In genomic region chr3:53250453-53250852, GRCh38 we compare ENCODE assay signal across 16 cellular contexts. TPM values are rescaled to one million over a fixed set of nuclear protein-coding genes. Genes with fewer than 3 reads are reported as not detected.
DNase-seq lines count a peak whose midpoint lies in the region; ATAC-seq and TF ChIP-seq lines count a peak whose summit lies in the region.
"Had no signal": no experiment of that assay in that cellular context is flagged by ENCODE, and none has a peak within 500 bp of the region (broad histone marks: within the 10 kb centered on the region; RNA-seq: fewer than 3 reads in every experiment).

No MANE protein-coding gene starts in this region.

- H3K27ac ChIP-seq in BLaER1 treated with 17β-estradiol and CSF1 and Interleukin-3, amounts not matched to agents 10 nM and 100 nM, result peak overlapping the region; percentile 68 to 96 (median 92)
- H3K27ac ChIP-seq in GM23338 (ENCODE audit: low read depth), result peak overlapping the region; percentile 76

- peaks cover 9 to 17% (median 12%) of the 10 kb centered on the region in 11 experiments; a peak in 20 of 22 replicates for H3K9me3 ChIP-seq in BLaER1 treated with 17β-estradiol and CSF1 and Interleukin-3, amounts not matched to agents 10 nM and 100 nM (replicated peaks in 1 of 11)
- H3K9me3 ChIP-seq: SK-N-SH had no signal

- H3K4me2 ChIP-seq in BLaER1 treated with 17β-estradiol and CSF1 and Interleukin-3, amounts not matched to agents 10 nM and 100 nM, result peak overlapping the region; percentile 82 to 99 (median 96)
- peak overlapping the region; percentile 100 for H3K4me2 ChIP-seq in GM23338
- H3K4me2 ChIP-seq: SK-N-SH had no signal

- H3K27ac Mint-ChIP-seq in GM23338, result no peak overlapping the region
- H3K27ac Mint-ChIP-seq in activated B cell treated with CpG ODN at 0.5 μM for 24 hours, result peak overlapping the region; percentile 77
- H3K27ac Mint-ChIP-seq in neural crest cell (ENCODE audit: unreplicated experiment), result no peak overlapping the region

- no peak overlapping the region for H2AFZ ChIP-seq in GM23338

- TF ChIP-seq CTCF in GM23338 (conservative IDR thresholded peaks at IDR 0.05; ENCODE audit: low read depth in 2 of 2) (no peak), activated B cell treated with CpG ODN at 0.5 μM for 24 hours (IDR thresholded peaks at IDR 0.05) (no peak), neural crest cell (conservative IDR thresholded peaks at IDR 0.05) (no peak)

- H3K36me3 Mint-ChIP-seq in GM23338 (ENCODE audit: low read depth), result peaks cover 84% of the 10 kb centered on the region
- H3K36me3 Mint-ChIP-seq in activated B cell treated with CpG ODN at 0.5 μM for 24 hours (ENCODE audit: low read depth), result peaks cover 3% of the 10 kb centered on the region
- H3K36me3 Mint-ChIP-seq in neural crest cell (ENCODE audit: low read depth), result peaks cover 11% of the 10 kb centered on the region

- ATAC-seq in GM23338, result no peak
- no peak for ATAC-seq in activated B cell treated with CpG ODN at 0.5 μM for 24 hours (ENCODE audit: low read depth)
- no peak for ATAC-seq in HG03097 (IDR thresholded peaks at IDR 0.05; ENCODE audit: low FRiP score, unreplicated experiment)

- peak overlapping the region; percentile 53 to 98 (median 91) for H3K9ac ChIP-seq in BLaER1 treated with 17β-estradiol and CSF1 and Interleukin-3, amounts not matched to agents 10 nM and 100 nM
- H3K9ac ChIP-seq: SK-N-SH had no signal

- POLR2A ChIA-PET in activated B cell treated with CpG ODN at 0.5 μM for 24 hours (lab: Charles Lee), result no interaction called here

- peaks cover 27% of the 10 kb centered on the region for H3F3A ChIP-seq in GM23338 (replicated peaks; ENCODE audit: low read depth)

- no peaks in the 10 kb centered on the region for H3K9me2 ChIP-seq in GM23338 (ENCODE audit: insufficient read depth)
- H3K9me2 ChIP-seq: SK-N-SH had no signal

- H4K20me1 ChIP-seq in BLaER1 treated with 17β-estradiol and CSF1 and Interleukin-3, amounts not matched to agents 10 nM and 100 nM, result peaks cover 76 to 100% (median 100%) of the 10 kb centered on the region in 11 experiments; a peak in 21 of 22 replicates
- H4K20me1 ChIP-seq in GM23338 (replicated peaks; ENCODE audit: insufficient read depth), result peaks cover 82% of the 10 kb centered on the region

- peaks cover 100% of the 10 kb centered on the region for H3K79me2 ChIP-seq in GM23338 (replicated peaks; ENCODE audit: insufficient read depth)

- H3K4me1 ChIP-seq in BLaER1 treated with 17β-estradiol and CSF1 and Interleukin-3, amounts not matched to agents 10 nM and 100 nM, result peaks cover 67 to 75% (median 71%) of the 10 kb centered on the region in 10 experiments
- H3K4me1 ChIP-seq in GM23338 (ENCODE audit: insufficient read depth), result peaks cover 81% of the 10 kb centered on the region

- H3K4me1 Mint-ChIP-seq in GM23338 (peaks cover 73% of the 10 kb centered on the region), activated B cell treated with CpG ODN at 0.5 μM for 24 hours (peaks cover 71% of the 10 kb centered on the region), neural crest cell (peaks cover 60% of the 10 kb centered on the region)

- no peaks in the 10 kb centered on the region for H3K27me3 ChIP-seq in BLaER1 treated with 17β-estradiol and CSF1 and Interleukin-3, amounts not matched to agents 10 nM and 100 nM
- H3K27me3 ChIP-seq in GM23338 (ENCODE audit: insufficient read depth), result no peaks in the 10 kb centered on the region

- H3K4me3 Mint-ChIP-seq in GM23338 (0 out of 3 replicates have a peak overlapping the region, but pooled peaks have one; percentile 17), activated B cell treated with CpG ODN at 0.5 μM for 24 hours (no peak overlapping the region), neural crest cell (peak overlapping the region; percentile 54)

- no peak for DNase-seq in GM23338 (ENCODE audit: low spot score)
- no peak for DNase-seq in activated B cell treated with CpG ODN at 0.5 μM for 24 hours
- DNase-seq in neural crest cell (ENCODE audit: low read depth, low spot score), result no peak
- no peak for DNase-seq in HK-2 (ENCODE audit: unreplicated experiment)
- DNase-seq in CD1c-positive myeloid dendritic cell (ENCODE audit: extremely low spot score), result no peak
- DNase-seq in NOMO-1 treated with dmso at 0.1 percent for 144 hours (lab: John Stamatoyannopoulos, UW; ENCODE audit: unreplicated experiment), result no peak
- DNase-seq: activated naive CD4-positive, alpha-beta T cell treated with anti-CD3 and anti-CD28 coated beads, Interleukin-2, amount 50 U/mL, for 16 hours; CD4-positive, alpha-beta memory T cell; EL; KG1; mesendoderm; NCI-H146; SK-N-SH; stimulated activated naive CD4-positive, alpha-beta T cell had no signal

- peaks cover 27% of the 10 kb centered on the region for H3K27me3 Mint-ChIP-seq in GM23338 (ENCODE audit: insufficient read depth, low read depth, poor library complexity)
- no peaks in the 10 kb centered on the region for H3K27me3 Mint-ChIP-seq in activated B cell treated with CpG ODN at 0.5 μM for 24 hours
- H3K27me3 Mint-ChIP-seq in neural crest cell (ENCODE audit: low read depth), result no peaks in the 10 kb centered on the region
- H3K27me3 Mint-ChIP-seq: CD4-positive, alpha-beta memory T cell had no signal

- CTCF ChIA-PET in activated B cell treated with CpG ODN at 0.5 μM for 24 hours (lab: Charles Lee), result interaction anchor here (1.4 kb wide), 1 partner anchor 86 kb away, joined by 3 read pairs; no protein-coding TSS in a partner anchor

- peaks cover 11 to 68% (median 43%) of the 10 kb centered on the region in 11 experiments for H3K36me3 ChIP-seq in BLaER1 treated with 17β-estradiol and CSF1 and Interleukin-3, amounts not matched to agents 10 nM and 100 nM
- peaks cover 29% of the 10 kb centered on the region for H3K36me3 ChIP-seq in GM23338 (ENCODE audit: insufficient read depth)

- intact Hi-C loops in activated B cell treated with CpG ODN at 0.5 μM for 24 hours (cut with micrococcal nuclease), result loop anchor here (5.0 kb wide), 1 partner anchor 33 kb away; no protein-coding TSS in a partner anchor

- peak overlapping the region in 5 of 10 experiments; percentile 31 to 99 (median 79); a peak in 8 of 20 replicates for H3K4me3 ChIP-seq in BLaER1 treated with 17β-estradiol and CSF1 and Interleukin-3, amounts not matched to agents 10 nM and 100 nM
- H3K4me3 ChIP-seq in GM23338, result peak overlapping the region; percentile 100; the same call in 1 of the 2 replicates

- H3K9me3 Mint-ChIP-seq in GM23338 (no peaks in the 10 kb centered on the region), activated B cell treated with CpG ODN at 0.5 μM for 24 hours (no peaks in the 10 kb centered on the region), neural crest cell (no peaks in the 10 kb centered on the region)
- H3K9me3 Mint-ChIP-seq: CD4-positive, alpha-beta memory T cell had no signal

TF ChIP-seq in GM23338, 12 proteins besides CTCF, POLR2A, EP300 and RAD21 (continues in another document):
- no peak for TF ChIP-seq CREB1 (CRISPR knock-in tag; IDR thresholded peaks at IDR 0.05; ENCODE audit: low read depth)

RNA-seq across cellular contexts. Expression of gene TKT, which starts 5.4 kb away (rescaled TPM):
- total RNA-seq in GM23338 (2014; rRNA removed; shearing (Covaris generic)), result 1,229 and 1,411 TPM in 2 replicates
- 584 and 604 TPM in 2 replicates for polyA plus RNA-seq in GM23338 (2016; fragmentation: Nextera tagmentation; extraction: Ambion mirVana)
- 154 TPM in 2 replicates for total RNA-seq in activated B cell treated with CpG ODN at 0.5 μM for 24 hours
- total RNA-seq in neural crest cell, result 556 and 564 TPM in 2 replicates
